ENCODE assay signal across 1 cellular context in genomic region chr2:18521084-18521483, GRCh38.
TF ChIP-seq lines count a peak whose summit lies in the region.

No MANE protein-coding gene starts in this region.

TF ChIP-seq in IMR-90, 13 proteins besides CTCF, POLR2A, EP300 and RAD21:
- TF ChIP-seq RCOR1 (IDR thresholded peaks at IDR 0.05; ENCODE audit: insufficient replicate concordance, low read length) (no peak), MXI1 (IDR thresholded peaks at IDR 0.05; ENCODE audit: borderline replicate concordance, low read depth, low read length) (no peak), USF2 (IDR thresholded peaks at IDR 0.05; ENCODE audit: low read depth, low read length) (no peak)
